In genomic region chr2:60832621-60833020, GRCh38 we compare ENCODE assay signal across 17 cellular contexts.
"Had no signal": no experiment of that assay in that cellular context is flagged by ENCODE, and none has a peak within 500 bp of the region (broad histone marks: within the 10 kb centered on the region; RNA-seq: fewer than 3 reads in every experiment).

No MANE protein-coding gene starts in this region.

- DNase-seq: activated gamma-delta T cell treated with Interleukin-2 at 50 U/mL for 16 hours; amniotic stem cell; effector CD4-positive, alpha-beta T cell; islet precursor cell; mucosa of descending colon; naive thymus-derived CD8-positive, alpha-beta T cell; pancreas; substantia nigra; T-helper 9 cell; uterus had no signal

- H3K4me1 ChIP-seq: esophagus muscularis mucosa, pancreas, uterus had no signal

- H3K36me3 ChIP-seq: esophagus muscularis mucosa, pancreas, tibial nerve, uterus had no signal

- H3K27ac ChIP-seq: coronary artery, esophagus muscularis mucosa, hepatocyte, pancreas, tibial nerve, uterus had no signal

- H2AFZ ChIP-seq: hepatocyte had no signal

- H3K4me2 ChIP-seq: hepatocyte had no signal

- H3K27me3 ChIP-seq: hepatocyte, pancreas, tibial nerve, uterus had no signal

- H3K36me3 Mint-ChIP-seq: brain had no signal

- H3K27ac Mint-ChIP-seq: brain had no signal

- H3K9me3 Mint-ChIP-seq: central memory CD8-positive, alpha-beta T cell; naive thymus-derived CD8-positive, alpha-beta T cell had no signal

- H3K4me3 ChIP-seq: coronary artery, esophagus muscularis mucosa, hepatocyte, mucosa of descending colon, pancreas, tibial nerve, uterus had no signal

- H3K79me2 ChIP-seq: hepatocyte had no signal

- ATAC-seq: mucosa of descending colon; naive thymus-derived CD8-positive, alpha-beta T cell; pancreas; sciatic nerve had no signal

- H3K4me1 Mint-ChIP-seq: brain; central memory CD8-positive, alpha-beta T cell had no signal

- H3K4me3 Mint-ChIP-seq: brain; central memory CD8-positive, alpha-beta T cell; naive thymus-derived CD8-positive, alpha-beta T cell had no signal
